Comparison of ENCODE assay signal across 8 cellular contexts in the genomic region with DNA sequence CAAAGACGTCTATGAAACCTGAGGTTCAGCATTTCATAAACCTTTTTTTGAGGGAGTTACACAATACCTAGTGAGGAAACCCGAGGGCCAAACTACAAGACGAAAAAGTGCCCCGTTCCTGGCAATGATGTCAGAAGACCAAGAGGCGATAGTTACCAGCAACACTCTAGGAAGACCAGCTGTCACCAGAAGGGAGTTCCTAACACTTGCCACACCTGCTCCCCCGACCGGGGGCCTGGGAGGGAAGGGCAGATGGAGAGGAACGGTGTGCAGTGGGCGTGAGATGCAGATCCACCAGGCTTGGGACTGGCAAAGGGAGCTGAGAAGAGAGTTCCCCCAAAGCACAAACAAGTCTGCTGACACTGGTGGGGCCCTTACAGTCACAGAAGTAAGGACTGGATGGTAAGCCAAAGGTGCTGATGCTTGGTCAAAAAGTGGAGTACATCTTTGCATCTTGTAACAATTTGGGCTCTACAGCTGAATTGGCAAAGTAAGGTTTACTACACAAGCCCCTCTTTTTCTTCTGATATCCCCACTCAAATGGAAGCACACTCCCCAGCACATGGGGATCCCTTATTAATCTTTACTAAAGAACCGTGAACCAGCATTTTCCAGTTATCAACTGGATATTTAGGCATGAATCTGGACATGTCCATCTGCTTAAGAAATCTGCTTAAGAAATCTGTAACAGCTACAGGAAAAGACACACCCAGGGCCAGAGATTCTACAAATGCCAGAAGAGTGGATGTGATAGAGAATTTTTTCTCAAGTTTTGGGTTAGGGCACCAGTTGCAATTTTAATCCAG. TPM values are rescaled to one million over a fixed set of nuclear protein-coding genes. Genes with fewer than 3 reads are reported as not detected.
DNase-seq lines count a peak whose midpoint lies in the region; ATAC-seq and TF ChIP-seq lines count a peak whose summit lies in the region.

No MANE protein-coding gene starts in this region.

- H3K4me3 Mint-ChIP-seq in activated CD8-positive, alpha-beta memory T cell treated with anti-CD3 and anti-CD28 coated beads, Interleukin-2, amount 10 ng/mL, durations not matched to agents 7 days and 5 days, result no peak overlapping the region
- H3K4me3 Mint-ChIP-seq in stimulated activated naive CD8-positive, alpha-beta T cell treated with anti-CD3 and anti-CD28 coated beads, Interleukin-15, amount 100 ng/mL, for 72 hours, result no peak overlapping the region

- DNase-seq in activated CD8-positive, alpha-beta memory T cell treated with anti-CD3 and anti-CD28 coated beads, Interleukin-2, amount 10 ng/mL, durations not matched to agents 7 days and 5 days, result no peak
- DNase-seq in activated CD8-positive, alpha-beta memory T cell treated with anti-CD3 and anti-CD28 coated beads for 24 hours, result no peak
- DNase-seq in SHP77 (lab: John Stamatoyannopoulos, UW), result peak; percentile 73
- DNase-seq in fibroblast of villous mesenchyme (ENCODE audit: low read depth), result peak; percentile 87
- no peak for DNase-seq in stimulated activated naive CD8-positive, alpha-beta T cell treated with anti-CD3 and anti-CD28 coated beads, Interleukin-15, amount 100 ng/mL, for 72 hours
- DNase-seq in ACHN, result no peak

- H3K4me1 Mint-ChIP-seq in activated CD8-positive, alpha-beta memory T cell treated with anti-CD3 and anti-CD28 coated beads, Interleukin-2, amount 10 ng/mL, durations not matched to agents 7 days and 5 days, result peaks cover 45% of the 10 kb centered on the region
- peaks cover 72% of the 10 kb centered on the region for H3K4me1 Mint-ChIP-seq in stimulated activated naive CD8-positive, alpha-beta T cell treated with anti-CD3 and anti-CD28 coated beads, Interleukin-15, amount 100 ng/mL, for 72 hours

- H3K27ac Mint-ChIP-seq in activated CD8-positive, alpha-beta memory T cell treated with anti-CD3 and anti-CD28 coated beads, Interleukin-2, amount 10 ng/mL, durations not matched to agents 7 days and 5 days, result peak overlapping the region; percentile 22
- peak overlapping the region; percentile 19 to 59 for H3K27ac Mint-ChIP-seq in stimulated activated naive CD8-positive, alpha-beta T cell treated with anti-CD3 and anti-CD28 coated beads, Interleukin-15, amount 100 ng/mL, for 72 hours

- in situ Hi-C loops in ACHN (cut with HindIII; ENCODE audit: low pct_ligation_motif_present, low pct_unique_long_range_greater_than_20kb, low sequenced_read_pairs), result no loop called here

- no peak for TF ChIP-seq CTCF in fibroblast of villous mesenchyme (IDR thresholded peaks at IDR 0.05; ENCODE audit: insufficient read depth, low read depth, low read length)

- H3K36me3 Mint-ChIP-seq in activated CD8-positive, alpha-beta memory T cell treated with anti-CD3 and anti-CD28 coated beads, Interleukin-2, amount 10 ng/mL, durations not matched to agents 7 days and 5 days, result peaks cover 30% of the 10 kb centered on the region

- CTCF ChIA-PET in activated CD8-positive, alpha-beta memory T cell treated with anti-CD3 and anti-CD28 coated beads, Interleukin-2, amount 10 ng/mL, durations not matched to agents 7 days and 5 days (lab: Charles Lee), result interaction anchor here (0.6 to 1.5 kb wide), 2 partner anchors 12 to 202 kb away, joined by 3 to 4 read pairs; no protein-coding TSS in a partner anchor

- no peak overlapping the region for H3K4me3 ChIP-seq in fibroblast of villous mesenchyme (ENCODE audit: low read depth, low read length)

- H3K9me3 Mint-ChIP-seq in activated CD8-positive, alpha-beta memory T cell treated with anti-CD3 and anti-CD28 coated beads, Interleukin-2, amount 10 ng/mL, durations not matched to agents 7 days and 5 days (ENCODE audit: low read depth), result no peaks in the 10 kb centered on the region
- no peaks in the 10 kb centered on the region for H3K9me3 Mint-ChIP-seq in stimulated activated naive CD8-positive, alpha-beta T cell treated with anti-CD3 and anti-CD28 coated beads, Interleukin-15, amount 100 ng/mL, for 72 hours

- no peaks in the 10 kb centered on the region for H3K27me3 Mint-ChIP-seq in activated CD8-positive, alpha-beta memory T cell treated with anti-CD3 and anti-CD28 coated beads, Interleukin-2, amount 10 ng/mL, durations not matched to agents 7 days and 5 days
- H3K27me3 Mint-ChIP-seq in stimulated activated naive CD8-positive, alpha-beta T cell treated with anti-CD3 and anti-CD28 coated beads, Interleukin-15, amount 100 ng/mL, for 72 hours, result no peaks in the 10 kb centered on the region

- ATAC-seq in activated CD8-positive, alpha-beta memory T cell treated with anti-CD3 and anti-CD28 coated beads, Interleukin-2, amount 10 ng/mL, durations not matched to agents 7 days and 5 days, result no peak
- ATAC-seq in stimulated activated naive CD8-positive, alpha-beta T cell treated with anti-CD3 and anti-CD28 coated beads, Interleukin-15, amount 100 ng/mL, for 72 hours, result no peak
- ATAC-seq in GM21786 (IDR thresholded peaks at IDR 0.05; ENCODE audit: unreplicated experiment) (no peak), HG02678 (IDR thresholded peaks at IDR 0.05; ENCODE audit: unreplicated experiment) (no peak)

RNA-seq across cellular contexts. Expression of gene PANK2, which starts 38.5 kb away (rescaled TPM):
- total RNA-seq in activated CD8-positive, alpha-beta memory T cell treated with anti-CD3 and anti-CD28 coated beads, Interleukin-2, amount 10 ng/mL, durations not matched to agents 7 days and 5 days, result 10 to 100 TPM; 77.3 to 82.3 TPM
- 53.5 and 64.8 TPM in 2 replicates for total RNA-seq in fibroblast of villous mesenchyme

Comparison
In these comparisons a context has a peak if more than half of its experiments do, and no peak if none do; other contexts are left out.
1. DNase-seq: peak in SHP77 (2 of 2) and fibroblast of villous mesenchyme (single experiment); none in activated CD8-positive, alpha-beta memory T cell treated with anti-CD3 and anti-CD28 coated beads, Interleukin-2, amount 10 ng/mL, durations not matched to agents 7 days and 5 days (single experiment), activated CD8-positive, alpha-beta memory T cell treated with anti-CD3 and anti-CD28 coated beads for 24 hours (single experiment), stimulated activated naive CD8-positive, alpha-beta T cell treated with anti-CD3 and anti-CD28 coated beads, Interleukin-15, amount 100 ng/mL, for 72 hours (0 of 2) and ACHN (single experiment).